In the genomic region with DNA sequence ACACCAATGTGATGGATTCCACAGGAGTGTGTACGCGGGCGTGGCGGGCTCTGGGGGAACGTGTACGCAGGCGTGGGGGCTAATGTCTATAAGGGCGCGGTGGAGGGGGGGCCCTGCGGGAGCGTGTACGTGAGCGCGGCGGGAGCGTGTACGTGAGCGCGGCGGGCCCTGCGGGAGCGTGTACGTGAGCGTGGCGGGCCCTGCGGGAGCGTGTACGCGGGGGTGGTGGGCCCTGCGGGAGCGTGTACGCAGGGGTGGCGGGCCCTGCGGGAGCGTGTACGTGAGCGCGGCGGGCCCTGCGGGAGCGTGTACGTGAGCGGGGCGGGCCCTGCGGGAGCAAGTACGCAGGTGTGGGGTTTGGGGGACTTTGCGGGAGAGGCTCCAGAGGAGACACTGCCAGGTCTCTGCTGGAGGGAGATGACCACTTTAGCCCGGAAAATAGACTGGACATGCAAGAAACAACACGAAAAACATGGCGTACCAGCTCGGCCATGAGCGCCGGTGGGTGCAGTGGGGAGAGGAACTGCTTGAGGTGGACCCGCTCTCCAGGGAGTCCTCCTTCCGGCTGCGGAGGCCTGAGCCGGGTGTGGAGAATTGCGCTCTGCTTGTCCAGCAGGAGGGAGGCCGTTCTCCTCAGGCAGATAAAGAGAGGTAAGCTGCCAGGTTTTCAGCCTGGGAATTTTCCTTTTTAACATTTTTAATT, we compare ENCODE assay signal across 1 cellular context.
TF ChIP-seq lines count a peak whose summit lies in the region.

No MANE protein-coding gene starts in this region.

TF ChIP-seq in K562, 482 proteins besides CTCF, POLR2A, EP300 and RAD21 (continued from another document and continues in another):
- TF ChIP-seq ZNF830 (CRISPR knock-in tag; IDR thresholded peaks at IDR 0.05), result no peak
- TF ChIP-seq, protein P1, sequence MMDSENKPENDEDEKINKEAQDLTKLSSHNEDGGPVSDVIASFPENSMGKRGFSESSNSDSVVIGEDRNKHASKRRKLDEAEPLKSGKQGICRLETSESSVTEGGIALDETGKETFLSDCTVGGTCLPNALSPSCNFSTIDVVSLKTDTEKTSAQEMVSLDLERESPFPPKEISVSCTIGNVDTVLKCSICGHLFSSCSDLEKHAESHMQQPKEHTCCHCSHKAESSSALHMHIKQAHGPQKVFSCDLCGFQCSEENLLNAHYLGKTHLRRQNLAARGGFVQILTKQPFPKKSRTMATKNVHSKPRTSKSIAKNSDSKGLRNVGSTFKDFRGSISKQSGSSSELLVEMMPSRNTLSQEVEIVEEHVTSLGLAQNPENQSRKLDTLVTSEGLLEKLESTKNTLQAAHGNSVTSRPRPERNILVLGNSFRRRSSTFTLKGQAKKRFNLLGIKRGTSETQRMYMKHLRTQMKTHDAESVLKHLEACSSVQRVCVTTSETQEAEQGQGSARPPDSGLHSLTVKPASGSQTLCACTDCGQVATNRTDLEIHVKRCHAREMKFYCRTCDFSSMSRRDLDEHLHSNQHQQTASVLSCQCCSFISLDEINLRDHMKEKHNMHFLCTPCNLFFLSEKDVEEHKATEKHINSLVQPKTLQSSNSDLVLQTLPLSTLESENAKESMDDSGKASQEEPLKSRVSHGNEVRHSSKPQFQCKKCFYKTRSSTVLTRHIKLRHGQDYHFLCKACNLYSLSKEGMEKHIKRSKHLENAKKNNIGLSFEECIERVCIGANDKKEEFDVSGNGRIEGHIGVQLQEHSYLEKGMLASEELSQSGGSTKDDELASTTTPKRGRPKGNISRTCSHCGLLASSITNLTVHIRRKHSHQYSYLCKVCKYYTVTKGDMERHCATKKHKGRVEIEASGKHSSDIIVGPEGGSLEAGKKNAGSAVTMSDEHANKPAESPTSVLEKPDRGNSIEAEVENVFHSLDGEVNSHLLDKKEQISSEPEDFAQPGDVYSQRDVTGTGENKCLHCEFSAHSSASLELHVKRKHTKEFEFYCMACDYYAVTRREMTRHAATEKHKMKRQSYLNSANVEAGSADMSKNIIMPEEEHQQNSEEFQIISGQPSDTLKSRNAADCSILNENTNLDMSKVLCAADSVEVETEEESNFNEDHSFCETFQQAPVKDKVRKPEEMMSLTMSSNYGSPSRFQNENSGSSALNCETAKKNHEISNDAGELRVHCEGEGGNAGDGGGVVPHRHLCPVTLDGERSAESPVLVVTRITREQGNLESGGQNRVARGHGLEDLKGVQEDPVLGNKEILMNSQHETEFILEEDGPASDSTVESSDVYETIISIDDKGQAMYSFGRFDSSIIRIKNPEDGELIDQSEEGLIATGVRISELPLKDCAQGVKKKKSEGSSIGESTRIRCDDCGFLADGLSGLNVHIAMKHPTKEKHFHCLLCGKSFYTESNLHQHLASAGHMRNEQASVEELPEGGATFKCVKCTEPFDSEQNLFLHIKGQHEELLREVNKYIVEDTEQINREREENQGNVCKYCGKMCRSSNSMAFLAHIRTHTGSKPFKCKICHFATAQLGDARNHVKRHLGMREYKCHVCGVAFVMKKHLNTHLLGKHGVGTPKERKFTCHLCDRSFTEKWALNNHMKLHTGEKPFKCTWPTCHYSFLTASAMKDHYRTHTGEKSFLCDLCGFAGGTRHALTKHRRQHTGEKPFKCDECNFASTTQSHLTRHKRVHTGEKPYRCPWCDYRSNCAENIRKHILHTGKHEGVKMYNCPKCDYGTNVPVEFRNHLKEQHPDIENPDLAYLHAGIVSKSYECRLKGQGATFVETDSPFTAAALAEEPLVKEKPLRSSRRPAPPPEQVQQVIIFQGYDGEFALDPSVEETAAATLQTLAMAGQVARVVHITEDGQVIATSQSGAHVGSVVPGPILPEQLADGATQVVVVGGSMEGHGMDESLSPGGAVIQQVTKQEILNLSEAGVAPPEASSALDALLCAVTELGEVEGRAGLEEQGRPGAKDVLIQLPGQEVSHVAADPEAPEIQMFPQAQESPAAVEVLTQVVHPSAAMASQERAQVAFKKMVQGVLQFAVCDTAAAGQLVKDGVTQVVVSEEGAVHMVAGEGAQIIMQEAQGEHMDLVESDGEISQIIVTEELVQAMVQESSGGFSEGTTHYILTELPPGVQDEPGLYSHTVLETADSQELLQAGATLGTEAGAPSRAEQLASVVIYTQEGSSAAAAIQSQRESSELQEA (IDR thresholded peaks at IDR 0.05; ENCODE audit: low read depth), result no peak
- TF ChIP-seq SAFB (IDR thresholded peaks at IDR 0.05; ENCODE audit: borderline replicate concordance, low read depth, low read length), result 0 out of 2 replicates have a peak, but pooled peaks have one; percentile 52
- TF ChIP-seq PPARD (CRISPR knock-in tag; IDR thresholded peaks at IDR 0.05), result no peak
- TF ChIP-seq SIN3B (IDR thresholded peaks at IDR 0.05; ENCODE audit: low read depth), result no peak
- no peak for TF ChIP-seq ZNF77 (CRISPR knock-in tag; IDR thresholded peaks at IDR 0.05)
- TF ChIP-seq THRAP3 (IDR thresholded peaks at IDR 0.05; ENCODE audit: borderline replicate concordance), result no peak
- no peak for TF ChIP-seq MTF1 (CRISPR knock-in tag; IDR thresholded peaks at IDR 0.05; ENCODE audit: borderline replicate concordance)
- TF ChIP-seq PTRF (tag; IDR thresholded peaks at IDR 0.05), result no peak
- TF ChIP-seq HNRNPLL (IDR thresholded peaks at IDR 0.05; ENCODE audit: low read depth, low read length, poor library complexity, severe bottlenecking), result no peak
- no peak for TF ChIP-seq E2F4 (CRISPR knock-in tag; IDR thresholded peaks at IDR 0.05; ENCODE audit: low read depth)
- TF ChIP-seq MBD2 (IDR thresholded peaks at IDR 0.05; ENCODE audit: borderline replicate concordance, low read depth), result no peak
- no peak for TF ChIP-seq KAT2B (IDR thresholded peaks at IDR 0.05; ENCODE audit: low read depth, low read length)
- TF ChIP-seq ZNF354B (CRISPR knock-in tag; IDR thresholded peaks at IDR 0.05), result no peak
- TF ChIP-seq SAP30 (IDR thresholded peaks at IDR 0.05; ENCODE audit: borderline replicate concordance, insufficient read depth, low read depth, low read length, poor library complexity, severe bottlenecking), result no peak
- TF ChIP-seq LCOR (CRISPR knock-in tag; IDR thresholded peaks at IDR 0.05), result no peak
- no peak for TF ChIP-seq COPS2 (conservative IDR thresholded peaks at IDR 0.05)
- TF ChIP-seq KLF10 (CRISPR knock-in tag; IDR thresholded peaks at IDR 0.05), result no peak
- no peak for TF ChIP-seq YBX1 (IDR thresholded peaks at IDR 0.05)
- no peak for TF ChIP-seq TAF7 (tag; IDR thresholded peaks at IDR 0.05)
- TF ChIP-seq ID3 (CRISPR knock-in tag; IDR thresholded peaks at IDR 0.05), result no peak
- no peak for TF ChIP-seq ID3 (tag; IDR thresholded peaks at IDR 0.05)
- no peak for TF ChIP-seq NR2C2 (CRISPR knock-in tag; IDR thresholded peaks at IDR 0.05)
- no peak for TF ChIP-seq NR2C2 (tag; IDR thresholded peaks at IDR 0.05)
- TF ChIP-seq CBFA2T3 (IDR thresholded peaks at IDR 0.05), result no peak
- TF ChIP-seq ZNF140 (CRISPR knock-in tag; IDR thresholded peaks at IDR 0.05), result no peak
- no peak for TF ChIP-seq SRSF1 (IDR thresholded peaks at IDR 0.05; ENCODE audit: low read depth, low read length)
- no peak for TF ChIP-seq TEAD1 (CRISPR knock-in tag; IDR thresholded peaks at IDR 0.05)
- TF ChIP-seq ZNF780A (CRISPR knock-in tag; IDR thresholded peaks at IDR 0.05), result no peak
- no peak for TF ChIP-seq IRF2 (CRISPR knock-in tag; IDR thresholded peaks at IDR 0.05)
- no peak for TF ChIP-seq SMAD2 (IDR thresholded peaks at IDR 0.05; ENCODE audit: low read depth, low read length)
- TF ChIP-seq, protein P2, sequence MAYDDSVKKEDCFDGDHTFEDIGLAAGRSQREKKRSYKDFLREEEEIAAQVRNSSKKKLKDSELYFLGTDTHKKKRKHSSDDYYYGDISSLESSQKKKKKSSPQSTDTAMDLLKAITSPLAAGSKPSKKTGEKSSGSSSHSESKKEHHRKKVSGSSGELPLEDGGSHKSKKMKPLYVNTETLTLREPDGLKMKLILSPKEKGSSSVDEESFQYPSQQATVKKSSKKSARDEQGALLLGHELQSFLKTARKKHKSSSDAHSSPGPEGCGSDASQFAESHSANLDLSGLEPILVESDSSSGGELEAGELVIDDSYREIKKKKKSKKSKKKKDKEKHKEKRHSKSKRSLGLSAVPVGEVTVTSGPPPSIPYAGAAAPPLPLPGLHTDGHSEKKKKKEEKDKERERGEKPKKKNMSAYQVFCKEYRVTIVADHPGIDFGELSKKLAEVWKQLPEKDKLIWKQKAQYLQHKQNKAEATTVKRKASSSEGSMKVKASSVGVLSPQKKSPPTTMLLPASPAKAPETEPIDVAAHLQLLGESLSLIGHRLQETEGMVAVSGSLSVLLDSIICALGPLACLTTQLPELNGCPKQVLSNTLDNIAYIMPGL (CRISPR knock-in tag; IDR thresholded peaks at IDR 0.05), result no peak
- TF ChIP-seq SMARCA5 (IDR thresholded peaks at IDR 0.05), result no peak
- no peak for TF ChIP-seq CBX8 (IDR thresholded peaks at IDR 0.05; ENCODE audit: borderline replicate concordance, extremely low read depth, low read depth, low read length, poor library complexity, severe bottlenecking)
- TF ChIP-seq, protein P3, sequence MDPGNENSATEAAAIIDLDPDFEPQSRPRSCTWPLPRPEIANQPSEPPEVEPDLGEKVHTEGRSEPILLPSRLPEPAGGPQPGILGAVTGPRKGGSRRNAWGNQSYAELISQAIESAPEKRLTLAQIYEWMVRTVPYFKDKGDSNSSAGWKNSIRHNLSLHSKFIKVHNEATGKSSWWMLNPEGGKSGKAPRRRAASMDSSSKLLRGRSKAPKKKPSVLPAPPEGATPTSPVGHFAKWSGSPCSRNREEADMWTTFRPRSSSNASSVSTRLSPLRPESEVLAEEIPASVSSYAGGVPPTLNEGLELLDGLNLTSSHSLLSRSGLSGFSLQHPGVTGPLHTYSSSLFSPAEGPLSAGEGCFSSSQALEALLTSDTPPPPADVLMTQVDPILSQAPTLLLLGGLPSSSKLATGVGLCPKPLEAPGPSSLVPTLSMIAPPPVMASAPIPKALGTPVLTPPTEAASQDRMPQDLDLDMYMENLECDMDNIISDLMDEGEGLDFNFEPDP (CRISPR knock-in tag; IDR thresholded peaks at IDR 0.05), result no peak
- TF ChIP-seq GABPB2 (CRISPR knock-in tag; conservative IDR thresholded peaks at IDR 0.05), result no peak
- TF ChIP-seq GABPA (tag; conservative IDR thresholded peaks at IDR 0.05; ENCODE audit: low read depth), result peak; percentile 62
- TF ChIP-seq KDM1A (IDR thresholded peaks at IDR 0.05), result peak in 1 of 2 experiments; percentile 94; a peak in 2 of 4 replicates
- TF ChIP-seq, protein P4, sequence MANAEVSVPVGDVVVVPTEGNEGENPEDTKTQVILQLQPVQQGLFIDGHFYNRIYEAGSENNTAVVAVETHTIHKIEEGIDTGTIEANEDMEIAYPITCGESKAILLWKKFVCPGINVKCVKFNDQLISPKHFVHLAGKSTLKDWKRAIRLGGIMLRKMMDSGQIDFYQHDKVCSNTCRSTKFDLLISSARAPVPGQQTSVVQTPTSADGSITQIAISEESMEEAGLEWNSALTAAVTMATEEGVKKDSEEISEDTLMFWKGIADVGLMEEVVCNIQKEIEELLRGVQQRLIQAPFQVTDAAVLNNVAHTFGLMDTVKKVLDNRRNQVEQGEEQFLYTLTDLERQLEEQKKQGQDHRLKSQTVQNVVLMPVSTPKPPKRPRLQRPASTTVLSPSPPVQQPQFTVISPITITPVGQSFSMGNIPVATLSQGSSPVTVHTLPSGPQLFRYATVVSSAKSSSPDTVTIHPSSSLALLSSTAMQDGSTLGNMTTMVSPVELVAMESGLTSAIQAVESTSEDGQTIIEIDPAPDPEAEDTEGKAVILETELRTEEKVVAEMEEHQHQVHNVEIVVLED (CRISPR knock-in tag; IDR thresholded peaks at IDR 0.05), result peak; percentile 87
- no peak for TF ChIP-seq ATF1 (CRISPR knock-in tag; IDR thresholded peaks at IDR 0.05)
- no peak for TF ChIP-seq ATF1 (tag; IDR thresholded peaks at IDR 0.05)
- no peak for TF ChIP-seq CEBPG (CRISPR knock-in tag; IDR thresholded peaks at IDR 0.05)
- TF ChIP-seq CEBPG (tag; conservative IDR thresholded peaks at IDR 0.05 in 1 of 2, IDR thresholded peaks at IDR 0.05 in 1 of 2), result no peak
- no peak for TF ChIP-seq DPF2 (IDR thresholded peaks at IDR 0.05)
- no peak for TF ChIP-seq BCL6 (CRISPR knock-in tag; IDR thresholded peaks at IDR 0.05)
- no peak for TF ChIP-seq PURB (CRISPR knock-in tag; IDR thresholded peaks at IDR 0.05; ENCODE audit: low read depth)
- no peak for TF ChIP-seq SREBF1 (IDR thresholded peaks at IDR 0.05; ENCODE audit: borderline replicate concordance, low read depth, low read length)
- no peak for TF ChIP-seq ZKSCAN1 (IDR thresholded peaks at IDR 0.05; ENCODE audit: low read depth, low read length)
- TF ChIP-seq, protein P5, sequence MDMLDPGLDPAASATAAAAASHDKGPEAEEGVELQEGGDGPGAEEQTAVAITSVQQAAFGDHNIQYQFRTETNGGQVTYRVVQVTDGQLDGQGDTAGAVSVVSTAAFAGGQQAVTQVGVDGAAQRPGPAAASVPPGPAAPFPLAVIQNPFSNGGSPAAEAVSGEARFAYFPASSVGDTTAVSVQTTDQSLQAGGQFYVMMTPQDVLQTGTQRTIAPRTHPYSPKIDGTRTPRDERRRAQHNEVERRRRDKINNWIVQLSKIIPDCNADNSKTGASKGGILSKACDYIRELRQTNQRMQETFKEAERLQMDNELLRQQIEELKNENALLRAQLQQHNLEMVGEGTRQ (CRISPR knock-in tag; IDR thresholded peaks at IDR 0.05), result no peak
- TF ChIP-seq KHSRP (IDR thresholded peaks at IDR 0.05), result no peak
- TF ChIP-seq PRPF4 (IDR thresholded peaks at IDR 0.05; ENCODE audit: insufficient read depth, low read depth, low read length, poor library complexity, severe bottlenecking), result no peak
- TF ChIP-seq ZNF124 (CRISPR knock-in tag; IDR thresholded peaks at IDR 0.05), result no peak
- no peak for TF ChIP-seq PHTF2 (CRISPR knock-in tag; IDR thresholded peaks at IDR 0.05)
- no peak for TF ChIP-seq CBX2 (IDR thresholded peaks at IDR 0.05; ENCODE audit: insufficient read depth, low read length, poor library complexity, severe bottlenecking)
- peak; percentile 76; the same call in 1 of the 2 replicates for TF ChIP-seq ZNF584 (CRISPR knock-in tag; IDR thresholded peaks at IDR 0.05; ENCODE audit: low read depth)
- TF ChIP-seq ELF2 (CRISPR knock-in tag; IDR thresholded peaks at IDR 0.05), result no peak
- TF ChIP-seq ZNF57 (CRISPR knock-in tag; IDR thresholded peaks at IDR 0.05), result no peak
- no peak for TF ChIP-seq CHD4 (IDR thresholded peaks at IDR 0.05; ENCODE audit: insufficient read depth, insufficient replicate concordance, low read depth, low read length, poor library complexity, severe bottlenecking)
- TF ChIP-seq, protein P6, sequence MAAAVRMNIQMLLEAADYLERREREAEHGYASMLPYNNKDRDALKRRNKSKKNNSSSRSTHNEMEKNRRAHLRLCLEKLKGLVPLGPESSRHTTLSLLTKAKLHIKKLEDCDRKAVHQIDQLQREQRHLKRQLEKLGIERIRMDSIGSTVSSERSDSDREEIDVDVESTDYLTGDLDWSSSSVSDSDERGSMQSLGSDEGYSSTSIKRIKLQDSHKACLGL (CRISPR knock-in tag; IDR thresholded peaks at IDR 0.05; ENCODE audit: borderline replicate concordance, poor library complexity, severe bottlenecking), result no peak
